16 cellular contexts compared by ENCODE assay signal in genomic region chr2:126825306-126825705, GRCh38.
DNase-seq lines count a peak whose midpoint lies in the region; ATAC-seq and TF ChIP-seq lines count a peak whose summit lies in the region.
"Had no signal": no experiment of that assay in that cellular context is flagged by ENCODE, and none has a peak within 500 bp of the region (broad histone marks: within the 10 kb centered on the region; RNA-seq: fewer than 3 reads in every experiment).

No MANE protein-coding gene starts in this region.

- CTCF ChIA-PET in CD8-positive, alpha-beta T cell (lab: Charles Lee), result no interaction called here

- no peak overlapping the region for H3K4me3 ChIP-seq in CD8-positive, alpha-beta T cell (ENCODE audit: low read depth, low read length)
- no peak overlapping the region for H3K4me3 ChIP-seq in testis

- ATAC-seq in CD8-positive, alpha-beta T cell, result no peak
- ATAC-seq in GM18498 (IDR thresholded peaks at IDR 0.05; ENCODE audit: unreplicated experiment), result no peak

- peaks cover 6% of the 10 kb centered on the region for H3K27me3 Mint-ChIP-seq in CD8-positive, alpha-beta T cell (ENCODE audit: low read depth)

- TF ChIP-seq POLR2A in testis (IDR thresholded peaks at IDR 0.05), result no peak

- H3K36me3 ChIP-seq in CD8-positive, alpha-beta T cell (ENCODE audit: insufficient read depth, low read length), result no peaks in the 10 kb centered on the region
- no peaks in the 10 kb centered on the region for H3K36me3 ChIP-seq in testis (ENCODE audit: low read depth, missing control alignments)

- no peak overlapping the region for H3K27ac Mint-ChIP-seq in CD8-positive, alpha-beta T cell
- H3K27ac Mint-ChIP-seq: B cell; CD4-positive, alpha-beta T cell; HFFc6 had no signal

- no peaks in the 10 kb centered on the region for H3K36me3 Mint-ChIP-seq in CD8-positive, alpha-beta T cell

- intact Hi-C loops in CD8-positive, alpha-beta T cell (cut with DNase I, micrococcal nuclease), result no loop called here
- intact Hi-C loops in testis (cut with DNase I; ENCODE audit: low total_unique reads), result no loop called here

- no peaks in the 10 kb centered on the region for H3K27me3 ChIP-seq in CD8-positive, alpha-beta T cell (ENCODE audit: insufficient read depth, low read length)
- H3K27me3 ChIP-seq in testis, result no peaks in the 10 kb centered on the region

- 90 to 100% methylated on average over 2 of the region's 2 CpGs for WGBS in testis, 2 donors

- H3K4me3 Mint-ChIP-seq in CD8-positive, alpha-beta T cell, result no peak overlapping the region
- H3K4me3 Mint-ChIP-seq: B cell; CD4-positive, alpha-beta T cell; HFFc6 had no signal

- no peak for TF ChIP-seq CTCF in CD8-positive, alpha-beta T cell (IDR thresholded peaks at IDR 0.05)
- TF ChIP-seq CTCF in testis (IDR thresholded peaks at IDR 0.05), result no peak

- POLR2A ChIA-PET in CD8-positive, alpha-beta T cell (lab: Charles Lee), result no interaction called here

- H3K9me3 Mint-ChIP-seq in CD8-positive, alpha-beta T cell, result no peaks in the 10 kb centered on the region
- H3K9me3 Mint-ChIP-seq: CD4-positive, alpha-beta T cell; HFFc6 had no signal

- H3K9me3 ChIP-seq in CD8-positive, alpha-beta T cell (ENCODE audit: low read length), result no peaks in the 10 kb centered on the region
- H3K9me3 ChIP-seq in testis, result no peaks in the 10 kb centered on the region

- in situ Hi-C loops in G401 (cut with HindIII; ENCODE audit: low sequenced_read_pairs), result no loop called here

- no peaks in the 10 kb centered on the region for H3K4me1 ChIP-seq in CD8-positive, alpha-beta T cell (ENCODE audit: insufficient read depth, low read length)
- H3K4me1 ChIP-seq in testis, result no peaks in the 10 kb centered on the region

- peak; percentile 3 for DNase-seq in NCI-H1694 treated with DMSO at 0.1 percent for 48 hours (lab: John Stamatoyannopoulos, UW)
- no peak for DNase-seq in NCI-H1694 (lab: John Stamatoyannopoulos, UW)
- peak; percentile 75 for DNase-seq in G401 (ENCODE audit: low spot score)
- peak; percentile 23 for DNase-seq in globus pallidus (ENCODE audit: low spot score)
- DNase-seq in pons (ENCODE audit: low spot score), result peak; percentile 34
- no peak for DNase-seq in CD8-positive, alpha-beta T cell
- no peak for DNase-seq in testis
- DNase-seq: ACHN; CD4-positive, alpha-beta T cell; DND-41; GF-D8; HCEC 1CT; HFFc6 had no signal

- H3K4me1 Mint-ChIP-seq in CD8-positive, alpha-beta T cell (ENCODE audit: low read depth), result no peaks in the 10 kb centered on the region
- H3K4me1 Mint-ChIP-seq: B cell had no signal

- H3K27ac ChIP-seq in CD8-positive, alpha-beta T cell (ENCODE audit: low read depth, low read length), result no peak overlapping the region
- no peak overlapping the region for H3K27ac ChIP-seq in testis
- H3K27ac ChIP-seq: HL-60 had no signal

Comparison
In these comparisons a context has a peak if more than half of its experiments do, and no peak if none do; other contexts are left out.
1. DNase-seq: peak in NCI-H1694 treated with DMSO at 0.1 percent for 48 hours (single experiment), G401 (single experiment), globus pallidus (single experiment) and pons (single experiment); none in NCI-H1694 (single experiment), CD8-positive, alpha-beta T cell (0 of 7) and testis (single experiment).